35 cellular contexts compared by ENCODE assay signal in genomic region chr6:62541502-62541901, GRCh38.
"Had no signal": no experiment of that assay in that cellular context is flagged by ENCODE, and none has a peak within 500 bp of the region (broad histone marks: within the 10 kb centered on the region; RNA-seq: fewer than 3 reads in every experiment).

No MANE protein-coding gene starts in this region.

- H3K4me1 ChIP-seq: adrenal gland, body of pancreas, breast epithelium had no signal

- H3K27me3 ChIP-seq: adrenal gland, body of pancreas, brain microvascular endothelial cell, breast epithelium had no signal

- H3K36me3 Mint-ChIP-seq: activated CD4-positive, alpha-beta memory T cell treated with anti-CD3 and anti-CD28 coated beads for 36 hours; activated naive CD4-positive, alpha-beta T cell treated with anti-CD3 and anti-CD28 coated beads, Interleukin-2, amount 50 U/mL, for 72 hours; activated naive CD8-positive, alpha-beta T cell treated with anti-CD3 and anti-CD28 coated beads, Interleukin-2, amount 10 ng/mL, durations not matched to agents 7 days and 5 days had no signal

- H3K36me3 ChIP-seq: adrenal gland, brain microvascular endothelial cell, breast epithelium had no signal

- H3K27ac ChIP-seq: adrenal gland, body of pancreas, brain microvascular endothelial cell, breast epithelium, VCaP had no signal

- ATAC-seq: activated CD8-positive, alpha-beta T cell treated with anti-CD3 and anti-CD28 coated beads for 36 hours; activated naive CD4-positive, alpha-beta T cell treated with anti-CD3 and anti-CD28 coated beads, Interleukin-2, amount 50 U/mL, for 72 hours; activated T-cell treated with anti-CD3 and anti-CD28 coated beads, Interleukin-2, amount 50 U/mL, for 4 hours; activated T-cell treated with anti-CD3 and anti-CD28 coated beads, Interleukin-2, amount 50 U/mL, for 72 hours; activated T-helper 17 cell treated with anti-CD3 and anti-CD28 coated beads, Interleukin-2, amount 50 U/mL, for 72 hours; body of pancreas had no signal

- H3K9me3 ChIP-seq: adrenal gland, body of pancreas, breast epithelium had no signal

- H3K4me1 Mint-ChIP-seq: activated B cell treated with CpG ODN at 0.5 μM for 24 hours; activated CD4-positive, alpha-beta T cell treated with anti-CD3 and anti-CD28 coated beads, Interleukin-2, amount 10 ng/mL, durations not matched to agents 24 days and 14 days; activated naive CD8-positive, alpha-beta T cell treated with anti-CD3 and anti-CD28 coated beads, Interleukin-2, amount 10 ng/mL, durations not matched to agents 7 days and 5 days; activated T-helper 17 cell treated with anti-CD3 and anti-CD28 coated beads, Interleukin-2, amount 50 U/mL, for 72 hours had no signal

- H3K4me3 ChIP-seq: adrenal gland, body of pancreas, breast epithelium had no signal

- H3K27me3 Mint-ChIP-seq: activated B cell treated with CpG ODN at 0.5 μM for 24 hours; activated CD4-positive, alpha-beta memory T cell treated with anti-CD3 and anti-CD28 coated beads for 36 hours; activated CD4-positive, alpha-beta T cell treated with anti-CD3 and anti-CD28 coated beads, Interleukin-2, amount 10 ng/mL, durations not matched to agents 24 days and 14 days; activated CD8-positive, alpha-beta T cell treated with anti-CD3 and anti-CD28 coated beads for 36 hours; activated naive CD8-positive, alpha-beta T cell treated with anti-CD3 and anti-CD28 coated beads, Interleukin-2, amount 10 ng/mL, durations not matched to agents 7 days and 5 days; activated T-helper 17 cell treated with anti-CD3 and anti-CD28 coated beads, Interleukin-2, amount 50 U/mL, for 72 hours had no signal

- DNase-seq: activated B cell treated with CpG ODN at 0.5 μM for 24 hours; activated CD4-positive, alpha-beta memory T cell treated with anti-CD3 and anti-CD28 coated beads for 36 hours; activated CD4-positive, alpha-beta T cell treated with anti-CD3 and anti-CD28 coated beads for 4 hours; activated CD4-positive, alpha-beta T cell treated with anti-CD3 and anti-CD28 coated beads, Interleukin-2, amount 10 ng/mL, durations not matched to agents 24 days and 14 days; activated CD4-positive, alpha-beta T cell treated with anti-CD3 and anti-CD28 coated beads, Interleukin-2, amount 50 U/mL, for 1 hour; activated CD4-positive, alpha-beta T cell treated with anti-CD3 and anti-CD28 coated beads, Interleukin-2, amount 50 U/mL, for 4 hours; activated CD4-positive, CD25-positive, alpha-beta regulatory T cell treated with anti-CD3 and anti-CD28 coated beads, Interleukin-2, amount 50 U/mL, for 72 hours; activated CD8-positive, alpha-beta memory T cell treated with anti-CD3 and anti-CD28 coated beads, Interleukin-2, amount 50 U/mL, for 4 hours; activated CD8-positive, alpha-beta T cell treated with anti-CD3 and anti-CD28 coated beads for 36 hours; activated effector memory CD4-positive, alpha-beta T cell treated with anti-CD3 and anti-CD28 coated beads, Interleukin-2, amount 50 U/mL, for 16 hours; activated gamma-delta T cell treated with Interleukin-2 at 50 U/mL for 16 hours; activated naive CD4-positive, alpha-beta T cell; activated naive CD4-positive, alpha-beta T cell treated with anti-CD3 and anti-CD28 coated beads for 36 hours; activated naive CD4-positive, alpha-beta T cell treated with anti-CD3 and anti-CD28 coated beads, Interleukin-2, amount 50 U/mL, for 16 hours; activated naive CD8-positive, alpha-beta T cell treated with anti-CD3 and anti-CD28 coated beads, Interleukin-2, amount 10 ng/mL, durations not matched to agents 7 days and 5 days; activated T-cell treated with anti-CD3 and anti-CD28 coated beads for 4 hours; activated T-cell treated with anti-CD3 and anti-CD28 coated beads, Interleukin-2, amount 50 U/mL, for 1 hour; activated T-cell treated with anti-CD3 and anti-CD28 coated beads, Interleukin-2, amount 50 U/mL, for 4 hours; activated T-cell treated with anti-CD3 and anti-CD28 coated beads, Interleukin-2, amount 50 U/mL, for 72 hours; adrenal gland; amniotic stem cell; aorta; body of pancreas; brain microvascular endothelial cell; central memory CD4-positive, alpha-beta T cell; T-helper 1 cell; T-helper 2 cell; T-helper 9 cell had no signal

- H3K27ac Mint-ChIP-seq: activated B cell treated with CpG ODN at 0.5 μM for 24 hours; activated CD4-positive, alpha-beta memory T cell treated with anti-CD3 and anti-CD28 coated beads for 36 hours; activated CD4-positive, alpha-beta T cell treated with anti-CD3 and anti-CD28 coated beads, Interleukin-2, amount 10 ng/mL, durations not matched to agents 24 days and 14 days; activated CD8-positive, alpha-beta T cell treated with anti-CD3 and anti-CD28 coated beads for 36 hours; activated naive CD4-positive, alpha-beta T cell treated with anti-CD3 and anti-CD28 coated beads for 36 hours; activated naive CD4-positive, alpha-beta T cell treated with anti-CD3 and anti-CD28 coated beads, Interleukin-2, amount 50 U/mL, for 72 hours; activated naive CD8-positive, alpha-beta T cell treated with anti-CD3 and anti-CD28 coated beads, Interleukin-2, amount 10 ng/mL, durations not matched to agents 7 days and 5 days; activated T-cell treated with anti-CD3 and anti-CD28 coated beads, Interleukin-2, amount 50 U/mL, for 72 hours; activated T-helper 1 cell treated with anti-CD3 and anti-CD28 coated beads, Interleukin-12 subunit alpha, Interleukin-12 subunit beta, Interleukin-2, Interleukin-4 antibody, amounts not matched to agents 30 ng/mL and 10 ng/mL and 1 ng/mL, durations not matched to agents 14 hours and 24 hours and 36 hours; activated T-helper 17 cell treated with anti-CD3 and anti-CD28 coated beads, Interleukin-2, amount 50 U/mL, for 72 hours; T-helper 1 cell treated with Interleukin-12 subunit alpha and Interleukin-12 subunit beta and Interleukin-4 antibody, amounts not matched to agents 30 μg/mL and 1 μg/mL, for 36 hours; T-helper 2 cell treated with Interferon-gamma antibody and Interleukin-4, amounts not matched to agents 5 μg/mL and 100 μg/mL, for 36 hours had no signal

- H3K9me3 Mint-ChIP-seq: activated B cell treated with CpG ODN at 0.5 μM for 24 hours; activated CD8-positive, alpha-beta T cell treated with anti-CD3 and anti-CD28 coated beads for 36 hours; activated naive CD8-positive, alpha-beta T cell treated with anti-CD3 and anti-CD28 coated beads, Interleukin-2, amount 10 ng/mL, durations not matched to agents 7 days and 5 days; activated T-cell treated with anti-CD3 and anti-CD28 coated beads, Interleukin-2, amount 50 U/mL, for 4 hours had no signal

- H3K4me3 Mint-ChIP-seq: activated B cell treated with CpG ODN at 0.5 μM for 24 hours; activated CD4-positive, alpha-beta memory T cell treated with anti-CD3 and anti-CD28 coated beads for 36 hours; activated CD4-positive, alpha-beta T cell treated with anti-CD3 and anti-CD28 coated beads, Interleukin-2, amount 10 ng/mL, durations not matched to agents 24 days and 14 days; activated CD8-positive, alpha-beta T cell treated with anti-CD3 and anti-CD28 coated beads for 36 hours; activated naive CD4-positive, alpha-beta T cell treated with anti-CD3 and anti-CD28 coated beads for 36 hours; activated naive CD8-positive, alpha-beta T cell treated with anti-CD3 and anti-CD28 coated beads, Interleukin-2, amount 10 ng/mL, durations not matched to agents 7 days and 5 days; activated T-cell treated with anti-CD3 and anti-CD28 coated beads, Interleukin-2, amount 50 U/mL, for 4 hours; activated T-cell treated with anti-CD3 and anti-CD28 coated beads, Interleukin-2, amount 50 U/mL, for 72 hours; activated T-helper 1 cell treated with anti-CD3 and anti-CD28 coated beads, Interleukin-12 subunit alpha, Interleukin-12 subunit beta, Interleukin-2, Interleukin-4 antibody, amounts not matched to agents 30 ng/mL and 10 ng/mL and 1 ng/mL, durations not matched to agents 14 hours and 24 hours and 36 hours; activated T-helper 17 cell treated with anti-CD3 and anti-CD28 coated beads, Interleukin-2, amount 50 U/mL, for 72 hours; T-helper 1 cell treated with Interleukin-12 subunit alpha and Interleukin-12 subunit beta and Interleukin-4 antibody, amounts not matched to agents 30 μg/mL and 1 μg/mL, for 36 hours; T-helper 2 cell treated with Interferon-gamma antibody and Interleukin-4, amounts not matched to agents 5 μg/mL and 100 μg/mL, for 36 hours had no signal
